ENCODE assay signal across 8 cellular contexts in the genomic region with DNA sequence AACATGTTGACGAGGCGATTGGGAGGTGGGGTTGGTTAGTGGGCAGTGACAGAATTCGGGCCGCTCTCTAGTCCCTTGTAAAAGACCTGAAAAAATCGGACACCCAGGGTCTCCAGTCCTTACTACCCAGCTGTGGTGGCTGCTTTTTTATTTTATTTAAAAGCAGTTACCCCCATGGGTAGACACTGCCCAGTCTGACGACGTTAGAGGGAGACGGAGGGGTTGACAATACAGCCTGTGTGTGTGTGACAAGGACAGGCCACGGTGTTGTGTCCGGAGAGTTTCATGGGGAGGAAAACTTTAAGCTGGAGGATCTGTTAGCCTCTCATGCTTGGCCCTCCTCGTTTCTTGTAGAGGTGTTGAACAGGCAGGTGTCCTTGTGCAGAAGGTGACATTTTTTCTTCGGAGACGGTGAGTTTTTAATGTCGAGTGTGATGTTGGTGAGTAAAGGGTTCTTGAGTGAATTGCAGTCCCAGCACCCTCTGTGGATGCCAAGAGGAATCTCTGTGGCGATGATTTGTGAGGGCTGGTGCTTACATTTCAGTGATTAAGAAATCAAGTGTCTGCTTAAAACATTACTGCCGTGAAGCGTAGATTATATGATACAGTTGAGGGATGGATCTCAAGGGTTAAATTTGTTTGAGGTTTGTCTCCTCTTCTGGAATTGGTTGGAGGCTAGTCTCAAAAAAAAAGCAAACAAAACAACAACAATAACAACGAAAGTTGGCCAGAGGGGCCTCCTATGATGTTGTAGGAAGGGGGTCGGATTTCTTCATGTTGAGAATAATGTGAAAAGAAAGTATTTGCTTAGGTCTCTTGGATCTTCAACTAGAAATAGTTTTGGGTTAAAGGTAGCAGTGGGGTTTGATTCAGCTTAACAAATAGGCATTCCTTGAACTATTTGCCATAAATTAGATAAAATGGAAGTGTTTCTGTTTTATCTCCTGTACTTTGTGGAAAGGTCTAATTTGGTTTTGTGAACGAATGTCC. TPM values are rescaled to one million over a fixed set of nuclear protein-coding genes. Genes with fewer than 3 reads are reported as not detected.
DNase-seq lines count a peak whose midpoint lies in the region; ATAC-seq and TF ChIP-seq lines count a peak whose summit lies in the region.

No MANE protein-coding gene starts in this region.

- peak overlapping the region; percentile 81 for H3K4me2 ChIP-seq in PC-9

- no peak for ATAC-seq in activated CD4-positive, alpha-beta T cell treated with anti-CD3 and anti-CD28 coated beads for 36 hours
- ATAC-seq in HG03095 (IDR thresholded peaks at IDR 0.05; ENCODE audit: unreplicated experiment) (no peak), HG02938 (IDR thresholded peaks at IDR 0.05; ENCODE audit: unreplicated experiment) (no peak)

- H3K9me3 Mint-ChIP-seq in activated CD4-positive, alpha-beta T cell treated with anti-CD3 and anti-CD28 coated beads for 36 hours (ENCODE audit: low read depth), result no peaks in the 10 kb centered on the region

- DNase-seq in activated CD4-positive, alpha-beta T cell treated with anti-CD3 and anti-CD28 coated beads for 36 hours, result peak; percentile 16
- DNase-seq in activated CD4-positive, alpha-beta T cell treated with anti-CD3 and anti-CD28 coated beads for 1 hour, result no peak
- DNase-seq in PC-9 (no peak), vagina (ENCODE audit: extremely low spot score in 2 of 2) (no peak)
- no peak for DNase-seq in effector memory CD4-positive, alpha-beta T cell

- H3K79me2 ChIP-seq in PC-9 (ENCODE audit: low read depth), result peaks cover 36% of the 10 kb centered on the region

- CTCF ChIA-PET in activated CD4-positive, alpha-beta T cell treated with anti-CD3 and anti-CD28 coated beads for 36 hours (lab: Charles Lee), result interaction anchor here (0.7 to 1.0 kb wide), 2 partner anchors 21 to 159 kb away, joined by 3 read pairs; no protein-coding TSS in a partner anchor
- CTCF ChIA-PET in PC-9 (lab: Charles Lee), result no interaction called here

- BruUV-seq in PC-9 (replicated peaks; lab: Mats Ljungman, UMichigan), result TSS peak; percentile 34

- H2AFZ ChIP-seq in PC-9, result peak overlapping the region; percentile 82

- H3K4me3 Mint-ChIP-seq in activated CD4-positive, alpha-beta T cell treated with anti-CD3 and anti-CD28 coated beads for 36 hours, result peak overlapping the region; percentile 75

- H3K9ac ChIP-seq in mucosa of rectum (ENCODE audit: low read depth in 1 of 2, low read length in 2 of 2), result peak overlapping the region; percentile 68 to 73

- H3K36me3 Mint-ChIP-seq in activated CD4-positive, alpha-beta T cell treated with anti-CD3 and anti-CD28 coated beads for 36 hours (ENCODE audit: low read depth), result no peaks in the 10 kb centered on the region

- H3K27me3 ChIP-seq in PC-9 (ENCODE audit: insufficient read depth, low read depth), result no peaks in the 10 kb centered on the region
- H3K27me3 ChIP-seq in effector memory CD4-positive, alpha-beta T cell (replicated peaks; ENCODE audit: control insufficient read depth, insufficient read depth, low read length, poor library complexity, severe bottlenecking), result no peaks in the 10 kb centered on the region
- no peaks in the 10 kb centered on the region for H3K27me3 ChIP-seq in mucosa of rectum (ENCODE audit: control insufficient read depth in 2 of 2, insufficient read depth in 2 of 2, low read length in 2 of 2)
- H3K27me3 ChIP-seq in vagina, result no peaks in the 10 kb centered on the region

- H3K9me3 ChIP-seq in PC-9 (ENCODE audit: insufficient read depth, low read depth), result no peaks in the 10 kb centered on the region
- H3K9me3 ChIP-seq in effector memory CD4-positive, alpha-beta T cell (ENCODE audit: control insufficient read depth, low read length), result no peaks in the 10 kb centered on the region
- H3K9me3 ChIP-seq in mucosa of rectum (ENCODE audit: control insufficient read depth in 2 of 2, low read length in 2 of 2), result no peaks in the 10 kb centered on the region
- no peaks in the 10 kb centered on the region for H3K9me3 ChIP-seq in vagina

- no peaks in the 10 kb centered on the region for H4K20me1 ChIP-seq in PC-9 (ENCODE audit: insufficient read depth)

- H3K4me1 Mint-ChIP-seq in activated CD4-positive, alpha-beta T cell treated with anti-CD3 and anti-CD28 coated beads for 36 hours, result peaks cover 54% of the 10 kb centered on the region

- POLR2A ChIA-PET in activated CD4-positive, alpha-beta T cell treated with anti-CD3 and anti-CD28 coated beads for 36 hours (lab: Charles Lee), result interaction anchor here (1.0 kb wide), 1 partner anchor 23 kb away, joined by 3 read pairs; no protein-coding TSS in a partner anchor
- POLR2A ChIA-PET in PC-9 (lab: Charles Lee; ENCODE audit: unreplicated experiment), result interaction anchor here (0.7 kb wide), 1 partner anchor 23 kb away, joined by 4 read pairs; no protein-coding TSS in a partner anchor

- H3K27ac ChIP-seq in PC-9 (no peak overlapping the region), mucosa of rectum (ENCODE audit: low read depth in 2 of 2, low read length in 2 of 2) (peak overlapping the region; percentile 86 to 87), vagina (peak overlapping the region; percentile 94)
- peak overlapping the region; percentile 66 for H3K27ac ChIP-seq in effector memory CD4-positive, alpha-beta T cell (ENCODE audit: insufficient read depth, low read length, poor library complexity, severe bottlenecking)

- H3K36me3 ChIP-seq in PC-9 (ENCODE audit: low read depth) (no peaks in the 10 kb centered on the region), mucosa of rectum (ENCODE audit: control insufficient read depth in 2 of 2, insufficient read depth in 2 of 2, low read length in 2 of 2) (no peaks in the 10 kb centered on the region), vagina (no peaks in the 10 kb centered on the region)
- no peaks in the 10 kb centered on the region for H3K36me3 ChIP-seq in effector memory CD4-positive, alpha-beta T cell (ENCODE audit: control insufficient read depth, insufficient read depth, low read length)

- no peak for TF ChIP-seq POLR2A in vagina (IDR thresholded peaks at IDR 0.05)

- no peaks in the 10 kb centered on the region for H3K27me3 Mint-ChIP-seq in activated CD4-positive, alpha-beta T cell treated with anti-CD3 and anti-CD28 coated beads for 36 hours

- TF ChIP-seq CTCF in PC-9 (conservative IDR thresholded peaks at IDR 0.05) (no peak), vagina (IDR thresholded peaks at IDR 0.05) (no peak)

- no peaks in the 10 kb centered on the region for H3K9me2 ChIP-seq in PC-9 (ENCODE audit: insufficient read depth)

- H3K27ac Mint-ChIP-seq in activated CD4-positive, alpha-beta T cell treated with anti-CD3 and anti-CD28 coated beads for 36 hours, result peak overlapping the region; percentile 74

- peaks cover 16% of the 10 kb centered on the region; the same call in 1 of the 2 replicates for H3F3A ChIP-seq in PC-9 (ENCODE audit: insufficient read depth, low read depth)

- H3K4me3 ChIP-seq in PC-9 (peak overlapping the region; percentile 74), mucosa of rectum (ENCODE audit: low read length in 2 of 2) (peak overlapping the region; percentile 77 to 84), vagina (peak overlapping the region; percentile 85 to 88)
- H3K4me3 ChIP-seq in effector memory CD4-positive, alpha-beta T cell (ENCODE audit: insufficient read depth, low read depth, low read length, poor library complexity, severe bottlenecking), result peak overlapping the region; percentile 72

- H3K4me1 ChIP-seq in PC-9 (replicated peaks; ENCODE audit: insufficient read depth) (peaks cover 25% of the 10 kb centered on the region), mucosa of rectum (ENCODE audit: control insufficient read depth in 2 of 2, insufficient read depth in 2 of 2, low read length in 2 of 2) (peaks cover 19 to 26% of the 10 kb centered on the region in 2 donors), vagina (peaks cover 65% of the 10 kb centered on the region)
- peaks cover 26% of the 10 kb centered on the region for H3K4me1 ChIP-seq in effector memory CD4-positive, alpha-beta T cell (ENCODE audit: control insufficient read depth, insufficient read depth, low read length, poor library complexity, severe bottlenecking)

- intact Hi-C loops in activated CD4-positive, alpha-beta T cell treated with anti-CD3 and anti-CD28 coated beads for 36 hours (cut with DNase I, micrococcal nuclease), result loop anchor here in 1 of 2 experiments (10.0 kb wide), 1 partner anchor 568 kb away; the partner anchor contains the start of gene ATAD2B
- intact Hi-C loops in PC-9 (cut with micrococcal nuclease; ENCODE audit: unreplicated experiment), result no loop called here
- intact Hi-C loops in vagina (cut with DNase I), result loop anchor here (10.0 kb wide), 1 partner anchor 58 kb away; no protein-coding TSS in a partner anchor

RNA-seq across cellular contexts. Expression of gene NCOA1, which starts 1.5 kb away (rescaled TPM):
- 10 to 100 TPM; 20.6 to 29.3 TPM for total RNA-seq in activated CD4-positive, alpha-beta T cell treated with anti-CD3 and anti-CD28 coated beads for 36 hours
- 9.1 and 11.6 TPM in 2 replicates for total RNA-seq in PC-9 (2021)
- 48.4 TPM for total RNA-seq in vagina
